Comparison of ENCODE assay signal across 9 cellular contexts in genomic region chr6:159038318-159038717, GRCh38. TPM values are rescaled to one million over a fixed set of nuclear protein-coding genes. Genes with fewer than 3 reads are reported as not detected.
A peak's percentile ranks its signal among the peaks of the same experiment; 100 is the strongest.
DNase-seq lines count a peak whose midpoint lies in the region; ATAC-seq and TF ChIP-seq lines count a peak whose summit lies in the region.
"Not testable (repeated sequence)": the region's sequence is repeated elsewhere in the genome, so short reads cannot be mapped to it uniquely, and the experiment has no call there.
"Had no signal": no experiment of that assay in that cellular context is flagged by ENCODE, and none has a peak within 500 bp of the region (broad histone marks: within the 10 kb centered on the region; RNA-seq: fewer than 3 reads in every experiment).

No MANE protein-coding gene starts in this region.

- DNase-seq in GM12865 (ENCODE audit: low read depth) (peak; percentile 40), MV-4-11 (lab: John Stamatoyannopoulos, UW) (peak; percentile 4)
- not testable (repeated sequence) for DNase-seq in T-cell; activated naive CD4-positive, alpha-beta T cell treated with anti-CD3 and anti-CD28 coated beads for 36 hours; effector memory CD8-positive, alpha-beta T cell; lower lobe of right lung

- H3K27me3 ChIP-seq in lower lobe of right lung (ENCODE audit: low read depth); skeletal muscle satellite cell (ENCODE audit: control insufficient read depth, insufficient read depth, low read length): not testable (repeated sequence)

- POLR2A ChIA-PET in T-cell (lab: Charles Lee): interaction anchor here (0.6 to 1.6 kb wide), 5 partner anchors 20 to 138 kb away, joined by 3 to 7 read pairs (median 5); no protein-coding TSS in a partner anchor

- peak overlapping the region in 2 of 3 donors; percentile 17 to 96 for H3K4me3 Mint-ChIP-seq in T-cell
- peak overlapping the region; percentile 96 for H3K4me3 Mint-ChIP-seq in activated naive CD4-positive, alpha-beta T cell treated with anti-CD3 and anti-CD28 coated beads for 36 hours
- H3K4me3 Mint-ChIP-seq in effector memory CD8-positive, alpha-beta T cell: peak overlapping the region; percentile 88 to 98

- not testable (repeated sequence) for ATAC-seq in T-cell (replicated peaks in 1 of 4); effector memory CD8-positive, alpha-beta T cell (replicated peaks); lower lobe of right lung

- not testable (repeated sequence) for H3K9ac ChIP-seq in skeletal muscle satellite cell (ENCODE audit: low read depth, low read length)

- CTCF ChIA-PET in T-cell (lab: Charles Lee): interaction anchor here (0.6 to 2.7 kb wide), 7 partner anchors 29 to 1913 kb away, joined by 3 to 26 read pairs (median 4); no protein-coding TSS in a partner anchor
- CTCF ChIA-PET in activated naive CD4-positive, alpha-beta T cell treated with anti-CD3 and anti-CD28 coated beads for 36 hours (lab: Charles Lee): interaction anchor here (0.7 to 8.8 kb wide), 5 partner anchors 30 to 104 kb away, joined by 3 to 113 read pairs (median 20); no protein-coding TSS in a partner anchor

- not testable (repeated sequence) for H3K9me3 ChIP-seq in lower lobe of right lung; skeletal muscle satellite cell (replicated peaks; ENCODE audit: low read length)

- H3K9me3 Mint-ChIP-seq in T-cell; activated naive CD4-positive, alpha-beta T cell treated with anti-CD3 and anti-CD28 coated beads for 36 hours; effector memory CD8-positive, alpha-beta T cell: not testable (repeated sequence)

- H3K36me3 Mint-ChIP-seq in T-cell: peaks cover 72% of the 10 kb centered on the region
- peaks cover 83% of the 10 kb centered on the region for H3K36me3 Mint-ChIP-seq in activated naive CD4-positive, alpha-beta T cell treated with anti-CD3 and anti-CD28 coated beads for 36 hours (ENCODE audit: low read depth)
- H3K36me3 Mint-ChIP-seq in effector memory CD8-positive, alpha-beta T cell (ENCODE audit: insufficient read depth): peaks cover 94% of the 10 kb centered on the region

- peak overlapping the region; percentile 76 for H3K27ac ChIP-seq in lower lobe of right lung

- peak overlapping the region; percentile 29 for H3K4me3 ChIP-seq in GM12865 (ENCODE audit: low read depth, low read length)
- H3K4me3 ChIP-seq in lower lobe of right lung; skeletal muscle satellite cell (ENCODE audit: low read length): not testable (repeated sequence)

- TF ChIP-seq CTCF in GM12865 (IDR thresholded peaks at IDR 0.05; ENCODE audit: insufficient read depth, low read depth, low read length, missing control alignments); lower lobe of right lung (IDR thresholded peaks at IDR 0.05): not testable (repeated sequence)

- peaks cover 53% of the 10 kb centered on the region for H3K36me3 ChIP-seq in lower lobe of right lung
- not testable (repeated sequence) for H3K36me3 ChIP-seq in skeletal muscle satellite cell (ENCODE audit: insufficient read depth, low read length)

- intact Hi-C loops in activated naive CD4-positive, alpha-beta T cell treated with anti-CD3 and anti-CD28 coated beads for 36 hours (cut with micrococcal nuclease); lower lobe of right lung (cut with DNase I): not testable (repeated sequence)

- H3K4me1 ChIP-seq in lower lobe of right lung (peaks cover 41% of the 10 kb centered on the region), skeletal muscle satellite cell (ENCODE audit: control insufficient read depth, insufficient read depth, low read length) (peaks cover 11% of the 10 kb centered on the region)

- peaks cover 72 to 83% (median 73%) of the 10 kb centered on the region in 3 donors for H3K4me1 Mint-ChIP-seq in T-cell
- H3K4me1 Mint-ChIP-seq in activated naive CD4-positive, alpha-beta T cell treated with anti-CD3 and anti-CD28 coated beads for 36 hours (ENCODE audit: low read depth): peaks cover 67% of the 10 kb centered on the region
- peaks cover 58 to 79% of the 10 kb centered on the region in 2 donors for H3K4me1 Mint-ChIP-seq in effector memory CD8-positive, alpha-beta T cell (ENCODE audit: low read depth in 2 of 2)

- peak overlapping the region; percentile 92 to 94 for H3K27ac Mint-ChIP-seq in T-cell
- H3K27ac Mint-ChIP-seq in activated naive CD4-positive, alpha-beta T cell treated with anti-CD3 and anti-CD28 coated beads for 36 hours: peak overlapping the region; percentile 24
- peak overlapping the region; percentile 96 to 98 for H3K27ac Mint-ChIP-seq in effector memory CD8-positive, alpha-beta T cell

- H3K4me2 ChIP-seq in skeletal muscle satellite cell (ENCODE audit: low read length): peak overlapping the region; percentile 11

- H3K27me3 Mint-ChIP-seq in T-cell; activated naive CD4-positive, alpha-beta T cell treated with anti-CD3 and anti-CD28 coated beads for 36 hours (ENCODE audit: low read depth); effector memory CD8-positive, alpha-beta T cell: not testable (repeated sequence)

RNA-seq across cellular contexts. Expression of gene TAGAP, which starts 6.5 kb away (rescaled TPM):
- total RNA-seq in T-cell: 100 to 1,000 TPM; 110 to 224 (median 128) TPM
- total RNA-seq in activated naive CD4-positive, alpha-beta T cell treated with anti-CD3 and anti-CD28 coated beads for 36 hours: 10 to 100 TPM; 79.6 to 82.6 TPM
- total RNA-seq in lower lobe of right lung: 17.1 TPM
- total RNA-seq in skeletal muscle satellite cell (2012; rRNA removed): not detected in 2 replicates
- total RNA-seq: dermis blood vessel endothelial cell, GM23338 had no signal

RNA-seq across cellular contexts. Expression of gene RSPH3, which starts 38.3 kb away (rescaled TPM):
- 1 to 10 TPM; 1.5 to 2.6 (median 2.1) TPM for total RNA-seq in T-cell
- total RNA-seq in activated naive CD4-positive, alpha-beta T cell treated with anti-CD3 and anti-CD28 coated beads for 36 hours: 1 to 10 TPM; 3.0 to 3.2 TPM
- total RNA-seq in lower lobe of right lung: 24.2 TPM
- total RNA-seq in skeletal muscle satellite cell (2012; rRNA removed): 3.7 and 4.3 TPM in 2 replicates

Comparison
In these comparisons a context has a peak if more than half of its experiments do, and no peak if none do; other contexts are left out.
1. H3K27ac Mint-ChIP-seq: peak in every context shown above with its lines; median percentile 97 in effector memory CD8-positive, alpha-beta T cell; 93 in T-cell; 24 in activated naive CD4-positive, alpha-beta T cell treated with anti-CD3 and anti-CD28 coated beads for 36 hours.